ENCODE assay signal across 10 cellular contexts in the genomic region with DNA sequence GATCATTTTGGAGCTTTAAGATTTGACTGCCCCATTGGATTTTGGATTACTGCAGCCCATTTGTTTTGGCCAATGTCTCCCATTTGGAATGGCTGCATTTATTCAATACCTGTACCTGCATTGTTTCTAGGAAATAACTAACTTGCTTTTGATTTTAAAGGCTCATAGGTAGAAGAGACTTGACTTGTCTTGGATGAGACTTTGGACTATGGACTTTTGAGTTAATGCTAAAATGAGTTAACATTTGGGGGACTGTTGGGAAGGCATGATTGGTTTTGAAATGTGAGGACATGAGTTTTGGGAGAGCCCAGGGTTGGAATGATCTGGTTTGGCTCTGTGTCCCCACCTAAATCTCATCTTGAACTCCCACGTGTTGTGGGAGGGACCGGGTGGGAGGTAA. TPM values are rescaled to one million over a fixed set of nuclear protein-coding genes. Genes with fewer than 3 reads are reported as not detected.
"Had no signal": no experiment of that assay in that cellular context is flagged by ENCODE, and none has a peak within 500 bp of the region (broad histone marks: within the 10 kb centered on the region; RNA-seq: fewer than 3 reads in every experiment).

No MANE protein-coding gene starts in this region.

RNA-seq across cellular contexts. Expression of a gene that starts 45.1 kb away (rescaled TPM):
- total RNA-seq: OCI-LY7, PC-3, PC-9, Peyer's patch, Right ventricle myocardium inferior, RPMI7951, SJCRH30, SJSA1, SK-MEL-5 had no signal
- polyA plus RNA-seq: SK-N-SH had no signal
